ENCODE assay signal across 11 cellular contexts in the genomic region with DNA sequence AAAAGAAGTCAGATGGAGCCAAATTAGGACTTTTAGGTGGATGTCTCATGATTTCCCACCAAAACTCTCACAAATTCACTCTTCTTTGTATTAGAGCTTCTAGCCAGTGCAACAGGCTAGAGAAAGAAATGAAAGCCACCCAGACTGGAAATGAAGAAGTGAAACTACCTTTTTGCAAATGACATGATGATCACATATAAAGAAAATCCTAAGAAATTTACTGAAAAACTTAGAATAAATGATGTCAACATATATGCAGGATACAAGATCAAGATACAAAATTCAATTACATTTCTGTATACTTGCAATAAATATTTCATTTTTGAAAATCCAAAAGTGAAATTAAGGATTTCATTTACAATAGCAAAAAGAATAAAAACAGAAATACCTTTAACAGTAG.
DNase-seq lines count a peak whose midpoint lies in the region; ATAC-seq and TF ChIP-seq lines count a peak whose summit lies in the region.
"Had no signal": no experiment of that assay in that cellular context is flagged by ENCODE, and none has a peak within 500 bp of the region (broad histone marks: within the 10 kb centered on the region; RNA-seq: fewer than 3 reads in every experiment).

No MANE protein-coding gene starts in this region.

- H3K27ac ChIP-seq in WERI-Rb-1 (no peak overlapping the region), left lung (no peak overlapping the region)
- H3K27ac ChIP-seq: left ventricle myocardium inferior had no signal

- H3K27me3 Mint-ChIP-seq in IgD-negative memory B cell (no peaks in the 10 kb centered on the region), memory B cell (no peaks in the 10 kb centered on the region), HFFc6 (ENCODE audit: insufficient read depth) (peaks cover 4% of the 10 kb centered on the region; the same call in 1 of the 2 replicates)
- H3K27me3 Mint-ChIP-seq: activated CD4-positive, alpha-beta T cell treated with anti-CD3 and anti-CD28 coated beads, Interleukin-2, amount 10 ng/mL, durations not matched to agents 24 days and 14 days had no signal

- H3K9me3 ChIP-seq in WERI-Rb-1 (ENCODE audit: severe bottlenecking) = no peaks in the 10 kb centered on the region
- no peaks in the 10 kb centered on the region for H3K9me3 ChIP-seq in left lung
- H3K9me3 ChIP-seq: left ventricle myocardium inferior had no signal

- H3K27me3 ChIP-seq in WERI-Rb-1 (ENCODE audit: insufficient read depth, low read depth, severe bottlenecking) (no peaks in the 10 kb centered on the region), left lung (no peaks in the 10 kb centered on the region)

- H3K27ac Mint-ChIP-seq in IgD-negative memory B cell = peak overlapping the region; percentile 43 to 71 (median 45)
- peak overlapping the region; percentile 62 for H3K27ac Mint-ChIP-seq in memory B cell
- no peak overlapping the region for H3K27ac Mint-ChIP-seq in HFFc6
- H3K27ac Mint-ChIP-seq: activated CD4-positive, alpha-beta T cell treated with anti-CD3 and anti-CD28 coated beads, Interleukin-2, amount 10 ng/mL, durations not matched to agents 24 days and 14 days had no signal

- DNase-seq in memory B cell (ENCODE audit: low spot score in 2 of 2) (peak in 1 of 2 donors; percentile 28), WERI-Rb-1 (no peak), HFFc6 (no peak), left lung (no peak)
- DNase-seq: activated CD4-positive, alpha-beta T cell treated with anti-CD3 and anti-CD28 coated beads, Interleukin-2, amount 10 ng/mL, durations not matched to agents 24 days and 14 days; head of caudate nucleus; left ventricle myocardium inferior; NCI-H187 treated with DMSO at 0.1 percent for 48 hours had no signal

- intact Hi-C loops in left lung (cut with DNase I) = no loop called here

- H3K36me3 Mint-ChIP-seq in IgD-negative memory B cell = peaks cover under 1% of the 10 kb centered on the region
- peaks cover 13% of the 10 kb centered on the region for H3K36me3 Mint-ChIP-seq in memory B cell
- H3K36me3 Mint-ChIP-seq in HFFc6 (ENCODE audit: low read depth) = peaks cover 18% of the 10 kb centered on the region

- H3K36me3 ChIP-seq in WERI-Rb-1 = peaks cover 19% of the 10 kb centered on the region
- peaks cover 0 to 57% of the 10 kb centered on the region in 2 donors for H3K36me3 ChIP-seq in left lung

- ATAC-seq in GM18867 (IDR thresholded peaks at IDR 0.05; ENCODE audit: unreplicated experiment) (peak; percentile 40), GM21723 (IDR thresholded peaks at IDR 0.05; ENCODE audit: unreplicated experiment) (peak; percentile 38), memory B cell (ENCODE audit: low read depth) (peak; percentile 12), left lung (no peak)

- peaks cover 0 to 4% (median 3%) of the 10 kb centered on the region in 3 donors for H3K9me3 Mint-ChIP-seq in IgD-negative memory B cell
- H3K9me3 Mint-ChIP-seq in memory B cell = peaks cover 3% of the 10 kb centered on the region
- no peaks in the 10 kb centered on the region for H3K9me3 Mint-ChIP-seq in HFFc6

- H3K4me3 Mint-ChIP-seq in IgD-negative memory B cell (peak overlapping the region in 3 of 4 donors; percentile 5 to 59 (median 22)), memory B cell (no peak overlapping the region), HFFc6 (no peak overlapping the region)
- H3K4me3 Mint-ChIP-seq: activated CD4-positive, alpha-beta T cell treated with anti-CD3 and anti-CD28 coated beads, Interleukin-2, amount 10 ng/mL, durations not matched to agents 24 days and 14 days had no signal

- peaks cover 47 to 70% (median 66%) of the 10 kb centered on the region in 3 donors for H3K4me1 Mint-ChIP-seq in IgD-negative memory B cell
- H3K4me1 Mint-ChIP-seq in memory B cell = peaks cover 66% of the 10 kb centered on the region
- no peaks in the 10 kb centered on the region for H3K4me1 Mint-ChIP-seq in HFFc6 (ENCODE audit: low read depth)

- H3K4me1 ChIP-seq in left lung = no peaks in the 10 kb centered on the region

- no peak overlapping the region for H3K4me3 ChIP-seq in WERI-Rb-1 (ENCODE audit: low read depth, low read length)
- no peak overlapping the region for H3K4me3 ChIP-seq in left lung
- H3K4me3 ChIP-seq: left ventricle myocardium inferior had no signal

- TF ChIP-seq CTCF in WERI-Rb-1 (IDR thresholded peaks at IDR 0.05; ENCODE audit: low read depth, low read length) (no peak), HFFc6 (IDR thresholded peaks at IDR 0.05) (no peak), left lung (IDR thresholded peaks at IDR 0.05) (no peak)

Comparison
In these comparisons a context has a peak if more than half of its experiments do, and no peak if none do; other contexts are left out.
1. H3K4me3 Mint-ChIP-seq: peak in IgD-negative memory B cell (3 of 4); none in memory B cell (single experiment) and HFFc6 (single experiment).